ENCODE assay signal across 25 cellular contexts in the genomic region with DNA sequence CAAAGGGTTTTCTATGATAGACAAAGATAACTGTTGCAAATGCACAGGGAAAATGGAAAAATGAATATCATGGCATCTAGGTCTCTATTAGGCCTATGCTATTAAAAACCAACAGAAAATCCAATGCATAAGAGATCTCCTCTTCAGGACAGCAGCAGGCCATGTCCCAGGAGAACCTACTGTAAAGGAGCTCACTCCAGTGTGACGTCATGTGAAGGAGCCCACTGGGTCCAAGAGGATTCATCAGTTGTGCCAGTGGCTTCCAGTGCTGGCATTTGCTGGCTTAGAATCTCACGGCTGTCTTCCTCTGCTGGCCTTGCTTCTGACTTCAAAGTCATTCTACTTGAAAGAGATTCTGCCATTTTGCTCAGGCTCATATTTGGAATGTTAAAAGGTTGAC.
DNase-seq lines count a peak whose midpoint lies in the region; ATAC-seq, FAIRE-seq and TF ChIP-seq lines count a peak whose summit lies in the region.
"Had no signal": no experiment of that assay in that cellular context is flagged by ENCODE, and none has a peak within 500 bp of the region (broad histone marks: within the 10 kb centered on the region; RNA-seq: fewer than 3 reads in every experiment).

No MANE protein-coding gene starts in this region.

- WGBS in HepG2 (ENCODE audit: low lambda C conversion rate) = 73% methylated on average over 1 of the region's 2 CpGs
- WGBS in right lobe of liver (ENCODE audit: insufficient coverage, low coverage, low lambda C conversion rate, missing lambda C conversion rate) = 100% methylated on average over 2 of the region's 2 CpGs

- no peaks in the 10 kb centered on the region for H3K4me1 Mint-ChIP-seq in stimulated activated effector memory CD8-positive, alpha-beta T cell treated with anti-CD3 and anti-CD28 coated beads, Interleukin-12 subunit alpha, Interleukin-12 subunit beta, amount 100 ng/mL, for 72 hours

- no peak for ATAC-seq in HepG2
- no peak for ATAC-seq in right lobe of liver
- ATAC-seq in DND-41 (ENCODE audit: insufficient read depth, low read depth) = no peak
- no peak for ATAC-seq in stimulated activated effector memory CD8-positive, alpha-beta T cell treated with anti-CD3 and anti-CD28 coated beads, Interleukin-12 subunit alpha, Interleukin-12 subunit beta, amount 100 ng/mL, for 72 hours
- ATAC-seq: A549; CD8-positive, alpha-beta T cell; GM12878 had no signal

- H3K4me3 ChIP-seq in HepG2 (replicated peaks in 1 of 3; ENCODE audit: insufficient read depth in 1 of 3, low read depth in 2 of 3, low read length in 3 of 3) = no peak overlapping the region
- no peak overlapping the region for H3K4me3 ChIP-seq in right lobe of liver
- H3K4me3 ChIP-seq in DND-41 (ENCODE audit: low read depth in 1 of 2, low read length in 2 of 2) = no peak overlapping the region
- no peak overlapping the region for H3K4me3 ChIP-seq in uterus
- H3K4me3 ChIP-seq: A549; BLaER1 treated with 17β-estradiol and CSF1 and Interleukin-3, amounts not matched to agents 10 nM and 100 nM; GM12878 had no signal

- in situ Hi-C loops in HepG2 (cut with HindIII; ENCODE audit: extremely low pct_ligation_motif_present, low pct_unique_long_range_greater_than_20kb) = no loop called here

- CTCF ChIA-PET in HepG2 (lab: Yijun Ruan, JAX; ENCODE audit: low intra/inter-chr PET ratio, low total read pairs) = no interaction called here

- POLR2A ChIA-PET in HepG2 (lab: Yijun Ruan, JAX) = no interaction called here

- no peak overlapping the region for H3K4me3 Mint-ChIP-seq in stimulated activated effector memory CD8-positive, alpha-beta T cell treated with anti-CD3 and anti-CD28 coated beads, Interleukin-12 subunit alpha, Interleukin-12 subunit beta, amount 100 ng/mL, for 72 hours
- H3K4me3 Mint-ChIP-seq: B cell; CD4-positive, alpha-beta T cell; CD8-positive, alpha-beta T cell had no signal

- TF ChIP-seq RAD21 in HepG2 (CRISPR knock-in tag; IDR thresholded peaks at IDR 0.05) = no peak

- no peaks in the 10 kb centered on the region for H3K4me1 ChIP-seq in HepG2 (ENCODE audit: insufficient read depth, low read length)
- H3K4me1 ChIP-seq in right lobe of liver = no peaks in the 10 kb centered on the region
- H3K4me1 ChIP-seq in DND-41 (ENCODE audit: insufficient read depth, low read length) = peaks cover 6% of the 10 kb centered on the region; the same call in 1 of the 2 replicates
- no peaks in the 10 kb centered on the region for H3K4me1 ChIP-seq in uterus
- H3K4me1 ChIP-seq: A549, Caco-2 had no signal

- no peak for FAIRE-seq in HepG2 (lab: Jason Lieb, UNC)
- FAIRE-seq: A549, D721Med, GM12878, GM12892, GM18507 had no signal

- H3K27me3 ChIP-seq in HepG2 (ENCODE audit: control insufficient read depth in 1 of 2, insufficient read depth in 2 of 2, low read length in 2 of 2) (peaks cover 0 to 2% of the 10 kb centered on the region in 2 experiments; a peak in 2 of 5 replicates), right lobe of liver (no peaks in the 10 kb centered on the region), DND-41 (ENCODE audit: insufficient read depth, low read length, poor library complexity) (no peaks in the 10 kb centered on the region), uterus (no peaks in the 10 kb centered on the region)
- H3K27me3 ChIP-seq: BLaER1 treated with 17β-estradiol and CSF1 and Interleukin-3, amounts not matched to agents 10 nM and 100 nM had no signal

- H3K27ac ChIP-seq in HepG2 (ENCODE audit: extremely low read length, insufficient read depth, low read length) (no peak overlapping the region), right lobe of liver (no peak overlapping the region), DND-41 (ENCODE audit: low read length) (peak overlapping the region; percentile 22; the same call in 1 of the 2 replicates), uterus (no peak overlapping the region)
- H3K27ac ChIP-seq: 22Rv1; A549; BLaER1 treated with 17β-estradiol and CSF1 and Interleukin-3, amounts not matched to agents 10 nM and 100 nM; C4-2B had no signal

- H4K20me1 ChIP-seq in HepG2 (ENCODE audit: insufficient read depth, low read length) = no peaks in the 10 kb centered on the region
- no peaks in the 10 kb centered on the region for H4K20me1 ChIP-seq in DND-41 (ENCODE audit: insufficient read depth, low read length)
- H4K20me1 ChIP-seq: BLaER1 treated with 17β-estradiol and CSF1 and Interleukin-3, amounts not matched to agents 10 nM and 100 nM had no signal

- no peak overlapping the region for H2AFZ ChIP-seq in HepG2 (ENCODE audit: low read length)
- H2AFZ ChIP-seq in DND-41 (ENCODE audit: low read depth, low read length) = no peak overlapping the region

- H3K27ac Mint-ChIP-seq in stimulated activated effector memory CD8-positive, alpha-beta T cell treated with anti-CD3 and anti-CD28 coated beads, Interleukin-12 subunit alpha, Interleukin-12 subunit beta, amount 100 ng/mL, for 72 hours = no peak overlapping the region
- H3K27ac Mint-ChIP-seq: B cell; CD4-positive, alpha-beta T cell; CD8-positive, alpha-beta T cell had no signal

- TF ChIP-seq POLR2A in HepG2 (IDR thresholded peaks at IDR 0.05; ENCODE audit: insufficient read depth in 1 of 2, low read depth in 2 of 2, low read length in 2 of 2) (no peak), right lobe of liver (IDR thresholded peaks at IDR 0.05) (no peak), uterus (IDR thresholded peaks at IDR 0.05) (no peak)

- no peak for TF ChIP-seq EP300 in HepG2 (IDR thresholded peaks at IDR 0.05; ENCODE audit: low read depth in 2 of 2, low read length in 2 of 2)
- no peak for TF ChIP-seq EP300 in HepG2 (CRISPR knock-in tag; IDR thresholded peaks at IDR 0.05; ENCODE audit: borderline replicate concordance)

- H3K36me3 ChIP-seq in HepG2 (replicated peaks in 1 of 2; ENCODE audit: control insufficient read depth in 1 of 2, insufficient read depth in 2 of 2, low read length in 2 of 2) (no peaks in the 10 kb centered on the region), right lobe of liver (no peaks in the 10 kb centered on the region), DND-41 (ENCODE audit: insufficient read depth, low read length) (no peaks in the 10 kb centered on the region), uterus (no peaks in the 10 kb centered on the region)
- H3K36me3 ChIP-seq: BLaER1 treated with 17β-estradiol and CSF1 and Interleukin-3, amounts not matched to agents 10 nM and 100 nM had no signal

- H3K4me2 ChIP-seq in HepG2 (ENCODE audit: low read depth, low read length) (no peak overlapping the region), DND-41 (ENCODE audit: insufficient read depth, low read length) (no peak overlapping the region)
- H3K4me2 ChIP-seq: A549; BLaER1 treated with 17β-estradiol and CSF1 and Interleukin-3, amounts not matched to agents 10 nM and 100 nM had no signal

- intact Hi-C loops in HepG2 (cut with micrococcal nuclease; ENCODE audit: unreplicated experiment) (no loop called here), right lobe of liver (cut with DNase I) (no loop called here), uterus (cut with DNase I; ENCODE audit: low total_unique reads) (no loop called here)

- TF ChIP-seq CTCF in HepG2 (CRISPR knock-in tag; IDR thresholded peaks at IDR 0.05) (no peak), right lobe of liver (IDR thresholded peaks at IDR 0.05) (no peak), DND-41 (IDR thresholded peaks at IDR 0.05; ENCODE audit: borderline replicate concordance, extremely low read depth, low read length, poor library complexity, severe bottlenecking) (no peak), uterus (IDR thresholded peaks at IDR 0.05) (no peak)

- no peaks in the 10 kb centered on the region for H3K9me3 ChIP-seq in HepG2 (ENCODE audit: low read length)
- no peaks in the 10 kb centered on the region for H3K9me3 ChIP-seq in right lobe of liver
- H3K9me3 ChIP-seq in DND-41 (ENCODE audit: insufficient read depth, low read length, severe bottlenecking) = no peaks in the 10 kb centered on the region
- H3K9me3 ChIP-seq in uterus = no peaks in the 10 kb centered on the region
- H3K9me3 ChIP-seq: A549, Caco-2 had no signal

- BruUV-seq in HepG2 (replicated peaks; lab: Mats Ljungman, UMichigan) = no TSS peak

- DNase-seq in HepG2 (ENCODE audit: low spot score) = no peak
- DNase-seq in right lobe of liver = no peak
- DNase-seq in DND-41 = no peak
- peak; percentile 83 for DNase-seq in NCI-H524 treated with DMSO at 0.1 percent for 48 hours (lab: John Stamatoyannopoulos, UW)
- DNase-seq in retina = peak; percentile 4
- DNase-seq in stimulated activated effector memory CD8-positive, alpha-beta T cell treated with anti-CD3 and anti-CD28 coated beads, Interleukin-12 subunit alpha, Interleukin-12 subunit beta, amount 100 ng/mL, for 72 hours (ENCODE audit: low spot score in 2 of 2) = no peak
- no peak for DNase-seq in islet precursor cell
- DNase-seq in uterus = no peak
- DNase-seq: AML-193; Caco-2; Calu3; CD4-positive, alpha-beta T cell; CD8-positive, alpha-beta T cell; DMS79 treated with DMSO at 0.1 percent for 48 hours; EL; GDM1 had no signal

- no peaks in the 10 kb centered on the region for H3K36me3 Mint-ChIP-seq in stimulated activated effector memory CD8-positive, alpha-beta T cell treated with anti-CD3 and anti-CD28 coated beads, Interleukin-12 subunit alpha, Interleukin-12 subunit beta, amount 100 ng/mL, for 72 hours
- H3K36me3 Mint-ChIP-seq: CD8-positive, alpha-beta T cell had no signal

- H3K79me2 ChIP-seq in HepG2 (ENCODE audit: insufficient read depth, low read length) (no peaks in the 10 kb centered on the region), DND-41 (ENCODE audit: insufficient read depth, low read length) (no peaks in the 10 kb centered on the region)

- no peak overlapping the region for H3K9ac ChIP-seq in HepG2 (ENCODE audit: insufficient read depth, low read depth, low read length)
- H3K9ac ChIP-seq in DND-41 (ENCODE audit: low read depth, low read length) = no peak overlapping the region
- H3K9ac ChIP-seq: BLaER1 treated with 17β-estradiol and CSF1 and Interleukin-3, amounts not matched to agents 10 nM and 100 nM had no signal

- H3K9me3 Mint-ChIP-seq in stimulated activated effector memory CD8-positive, alpha-beta T cell treated with anti-CD3 and anti-CD28 coated beads, Interleukin-12 subunit alpha, Interleukin-12 subunit beta, amount 100 ng/mL, for 72 hours = no peaks in the 10 kb centered on the region
- H3K9me3 Mint-ChIP-seq: CD4-positive, alpha-beta T cell; CD8-positive, alpha-beta T cell had no signal

TF ChIP-seq in HepG2, 621 proteins besides CTCF, POLR2A, EP300 and RAD21 (continues in another document):
- TF ChIP-seq ZNF282 (IDR thresholded peaks at IDR 0.05; ENCODE audit: partially characterized antibody) (no peak), CREB1 (IDR thresholded peaks at IDR 0.05) (peak; percentile 89), CREB1 (CRISPR knock-in tag; IDR thresholded peaks at IDR 0.05) (no peak), NFE2 (CRISPR knock-in tag; IDR thresholded peaks at IDR 0.05) (no peak), GABPB1 (CRISPR knock-in tag; IDR thresholded peaks at IDR 0.05) (no peak)

Comparison
In these comparisons a context has a peak if more than half of its experiments do, and no peak if none do; other contexts are left out.
1. DNase-seq: peak in NCI-H524 treated with DMSO at 0.1 percent for 48 hours (single experiment) and retina (single experiment); none in HepG2 (single experiment), right lobe of liver (0 of 3), DND-41 (single experiment), stimulated activated effector memory CD8-positive, alpha-beta T cell treated with anti-CD3 and anti-CD28 coated beads, Interleukin-12 subunit alpha, Interleukin-12 subunit beta, amount 100 ng/mL, for 72 hours (0 of 2), islet precursor cell (single experiment) and uterus (0 of 2).